In genomic region chr1:222582099-222582774, GRCh38 we compare ENCODE assay signal across 8 cellular contexts. TPM values are rescaled to one million over a fixed set of nuclear protein-coding genes. Genes with fewer than 3 reads are reported as not detected.
DNase-seq lines count a peak whose midpoint lies in the region; ATAC-seq and TF ChIP-seq lines count a peak whose summit lies in the region.

No MANE protein-coding gene starts in this region.

- TF ChIP-seq CTCF in foreskin keratinocyte (conservative IDR thresholded peaks at IDR 0.05) (no peak), psoas muscle (IDR thresholded peaks at IDR 0.05) (no peak), heart right ventricle (IDR thresholded peaks at IDR 0.05) (no peak)

- H3K9me3 ChIP-seq in psoas muscle (no peaks in the 10 kb centered on the region), heart right ventricle (no peaks in the 10 kb centered on the region)

- DNase-seq in GM03348 (ENCODE audit: low spot score) (peak; percentile 10), HT1080 (ENCODE audit: low read depth) (peak; percentile 87), foreskin keratinocyte (peak; percentile 87 to 93), psoas muscle (no peak), SHP77 (lab: John Stamatoyannopoulos, UW) (no peak), heart right ventricle (no peak), globus pallidus (ENCODE audit: low spot score) (no peak)

- 72 to 75% (median 73%) methylated on average over 4 of the region's 4 CpGs for WGBS in psoas muscle, 3 donors
- 84 to 87% methylated on average over 4 of the region's 4 CpGs for WGBS in heart right ventricle, 2 donors

- ATAC-seq in GM21528 (IDR thresholded peaks at IDR 0.05; ENCODE audit: low FRiP score, unreplicated experiment), result peak; percentile 39
- ATAC-seq in foreskin keratinocyte, result peak; percentile 98
- no peak for ATAC-seq in psoas muscle
- ATAC-seq in heart right ventricle, result no peak

- H3K27me3 ChIP-seq in foreskin keratinocyte (no peaks in the 10 kb centered on the region), psoas muscle (ENCODE audit: insufficient read depth in 3 of 3, low read length in 2 of 3) (no peaks in the 10 kb centered on the region), heart right ventricle (no peaks in the 10 kb centered on the region)

- intact Hi-C loops in psoas muscle (cut with DNase I), result no loop called here
- intact Hi-C loops in heart right ventricle (cut with DNase I), result no loop called here

- H3K36me3 ChIP-seq in psoas muscle (ENCODE audit: insufficient read depth in 1 of 2, low read depth in 1 of 2), result peaks cover 0 to 54% of the 10 kb centered on the region in 2 donors
- H3K36me3 ChIP-seq in heart right ventricle, result peaks cover 0 to 75% (median 4%) of the 10 kb centered on the region in 9 donors

- H3K4me1 ChIP-seq in foreskin keratinocyte, result peaks cover 19% of the 10 kb centered on the region
- H3K4me1 ChIP-seq in psoas muscle, result no peaks in the 10 kb centered on the region
- peaks cover 0 to 20% (median 0%) of the 10 kb centered on the region in 9 donors for H3K4me1 ChIP-seq in heart right ventricle

- no peak overlapping the region for H3K27ac ChIP-seq in foreskin keratinocyte
- no peak overlapping the region for H3K27ac ChIP-seq in psoas muscle
- no peak overlapping the region for H3K27ac ChIP-seq in heart right ventricle

- H3K4me3 ChIP-seq in psoas muscle, result no peak overlapping the region
- H3K4me3 ChIP-seq in heart right ventricle, result no peak overlapping the region

RNA-seq across cellular contexts. Expression of gene TAF1A, which starts 7.5 kb away (rescaled TPM):
- 14.5 and 15.4 TPM in 2 replicates for total RNA-seq in HT1080 (2014; rRNA removed; shearing (Covaris generic))
- 19.6 and 20.4 TPM in 2 replicates for polyA plus RNA-seq in HT1080 (2015; cell fraction: cytosol; rRNA removed)
- polyA plus RNA-seq in HT1080 (2015; cell fraction: nucleus; rRNA removed), result 37.5 and 38.5 TPM in 2 replicates
- total RNA-seq in foreskin keratinocyte, result 11.4 and 13.3 TPM in 2 replicates
- 3.2 and 5.3 TPM in 2 replicates for polyA plus RNA-seq in foreskin keratinocyte
- 1 to 10 TPM; 1.9 to 3.2 (median 2.6) TPM for total RNA-seq in psoas muscle
- 1 to 10 TPM; 1.2 to 4.9 (median 4.3) TPM for polyA plus RNA-seq in psoas muscle
- total RNA-seq in heart right ventricle, result 1 to 10 TPM; 1.3 to 3.3 (median 1.8) TPM
- 1 to 10 TPM; 1.1 to 1.2 TPM for polyA plus RNA-seq in heart right ventricle

RNA-seq across cellular contexts. Expression of gene HHIPL2, which starts 34.3 kb away (rescaled TPM):
- 0.70 and 1.3 TPM in 2 replicates for total RNA-seq in HT1080 (2014; rRNA removed; shearing (Covaris generic))
- polyA plus RNA-seq in HT1080 (2015; cell fraction: cytosol; rRNA removed), result 1.6 TPM in 2 replicates
- 17.4 and 20.9 TPM in 2 replicates for polyA plus RNA-seq in HT1080 (2015; cell fraction: nucleus; rRNA removed)
- 0.32 TPM in 1 of 2 replicates, not detected in the other for total RNA-seq in foreskin keratinocyte
- 0.04 and 0.08 TPM in 2 replicates for polyA plus RNA-seq in foreskin keratinocyte
- total RNA-seq in psoas muscle, result not detected
- polyA plus RNA-seq in psoas muscle, result under 1 TPM in 2 of 3 donors, not detected in 1; 0.04 TPM
- under 1 TPM in 1 of 10 donors, not detected in 9; 0.13 TPM for total RNA-seq in heart right ventricle
- polyA plus RNA-seq in heart right ventricle, result under 1 TPM in 1 of 2 donors, not detected in 1; 0.03 TPM

RNA-seq across cellular contexts. Expression of gene MIA3, which starts 35.7 kb away (rescaled TPM):
- total RNA-seq in HT1080 (2014; rRNA removed; shearing (Covaris generic)), result 22.8 and 30.5 TPM in 2 replicates
- 12.1 and 18.2 TPM in 2 replicates for polyA plus RNA-seq in HT1080 (2015; cell fraction: cytosol; rRNA removed)
- polyA plus RNA-seq in HT1080 (2015; cell fraction: nucleus; rRNA removed), result 111 and 156 TPM in 2 replicates
- total RNA-seq in foreskin keratinocyte, result 42.5 and 44.1 TPM in 2 replicates
- polyA plus RNA-seq in foreskin keratinocyte, result 18.2 and 20.2 TPM in 2 replicates
- total RNA-seq in psoas muscle, result 10 to 100 TPM; 45.1 to 62.4 (median 56.1) TPM
- 10 to 100 TPM; 23.3 to 41.5 (median 29.5) TPM for polyA plus RNA-seq in psoas muscle
- total RNA-seq in heart right ventricle, result 10 to 100 TPM; 44.0 to 72.5 (median 59.0) TPM
- polyA plus RNA-seq in heart right ventricle, result 10 to 100 TPM; 22.8 to 33.8 TPM

Comparison
In these comparisons a context has a peak if more than half of its experiments do, and no peak if none do; other contexts are left out.
1. DNase-seq: peak in GM03348 (single experiment), HT1080 (single experiment) and foreskin keratinocyte (2 of 2); none in psoas muscle (0 of 2), SHP77 (0 of 2), heart right ventricle (0 of 2) and globus pallidus (single experiment).
2. ATAC-seq: peak in GM21528 (single experiment) and foreskin keratinocyte (single experiment); none in psoas muscle (0 of 4) and heart right ventricle (0 of 8).